8 cellular contexts compared by ENCODE assay signal in genomic region chr2:54455584-54456525, GRCh38. TPM values are rescaled to one million over a fixed set of nuclear protein-coding genes. Genes with fewer than 3 reads are reported as not detected.
DNase-seq lines count a peak whose midpoint lies in the region; ATAC-seq and TF ChIP-seq lines count a peak whose summit lies in the region.

TSS of gene SPTBN1 (plus strand) at chr2:54456327. CDS start at chr2:54526419, 70,092 bp downstream.

- H3K27me3 ChIP-seq in CD8-positive, alpha-beta T cell (ENCODE audit: insufficient read depth, low read length), result peaks cover 18% of the 10 kb centered on the region
- H3K27me3 ChIP-seq in layer of hippocampus (ENCODE audit: control insufficient read depth, insufficient read depth, low read length) (no peaks in the 10 kb centered on the region), spleen (replicated peaks in 1 of 7) (peaks cover 0 to 60% (median 33%) of the 10 kb centered on the region in 7 donors)

- CTCF ChIA-PET in CD8-positive, alpha-beta T cell (lab: Charles Lee), result no interaction called here

- H3K4me1 Mint-ChIP-seq in CD8-positive, alpha-beta T cell (ENCODE audit: low read depth), result peaks cover 17% of the 10 kb centered on the region

- intact Hi-C loops in CD8-positive, alpha-beta T cell (cut with DNase I, micrococcal nuclease), result no loop called here
- intact Hi-C loops in spleen (cut with DNase I; ENCODE audit: low total_unique reads), result loop anchor here (10.0 kb wide), 1 partner anchor 251 kb away; no protein-coding TSS in a partner anchor

- H3K27me3 Mint-ChIP-seq in CD8-positive, alpha-beta T cell (ENCODE audit: low read depth), result peaks cover 52% of the 10 kb centered on the region

- peak within 1 kb of the TSS; percentile 48 for H3K4me3 ChIP-seq in CD8-positive, alpha-beta T cell (ENCODE audit: low read depth, low read length)
- peak within 1 kb of the TSS; percentile 57 to 90 (median 74) for H3K4me3 ChIP-seq in spleen

- no peaks in the 10 kb centered on the region for H3K9me3 Mint-ChIP-seq in CD8-positive, alpha-beta T cell

- peaks cover 18% of the 10 kb centered on the region for H3K4me1 ChIP-seq in CD8-positive, alpha-beta T cell (ENCODE audit: insufficient read depth, low read length)
- peaks cover 10 to 58% (median 39%) of the 10 kb centered on the region in 6 donors for H3K4me1 ChIP-seq in spleen

- POLR2A ChIA-PET in CD8-positive, alpha-beta T cell (lab: Charles Lee), result no interaction called here

- 0 to 2% (median 1%) methylated on average over 21 to 85 of the region's 88 CpGs for WGBS in spleen, 5 donors

- H3K9me3 ChIP-seq in CD8-positive, alpha-beta T cell (ENCODE audit: low read length), result no peaks in the 10 kb centered on the region
- H3K9me3 ChIP-seq in spleen, result no peaks in the 10 kb centered on the region

- H3K36me3 ChIP-seq in CD8-positive, alpha-beta T cell (ENCODE audit: insufficient read depth, low read length), result no peaks in the 10 kb centered on the region
- no peaks in the 10 kb centered on the region for H3K36me3 ChIP-seq in spleen

- H3K27ac ChIP-seq in CD8-positive, alpha-beta T cell (ENCODE audit: low read depth, low read length), result no peak within 1 kb of the TSS
- peak within 1 kb of the TSS; percentile 94 for H3K27ac ChIP-seq in layer of hippocampus (ENCODE audit: low read depth, low read length)
- peak within 1 kb of the TSS; percentile 75 to 95 (median 90) for H3K27ac ChIP-seq in spleen

- H3K36me3 Mint-ChIP-seq in CD8-positive, alpha-beta T cell, result no peaks in the 10 kb centered on the region

- no peak within 1 kb of the TSS for H3K27ac Mint-ChIP-seq in CD8-positive, alpha-beta T cell

- peak in 2 of 7 experiments; percentile 22 to 33 for DNase-seq in CD8-positive, alpha-beta T cell
- DNase-seq in GM20000 (ENCODE audit: low spot score) (peak; percentile 72), NCI-H1105 (lab: John Stamatoyannopoulos, UW) (peak; percentile 73), T1000 (lab: John Stamatoyannopoulos, UW) (peak; percentile 77), dermis blood vessel endothelial cell (peak; percentile 95), spleen (peak; percentile 89)

- ATAC-seq in CD8-positive, alpha-beta T cell, result peak; percentile 61
- no peak for ATAC-seq in HG03342 (IDR thresholded peaks at IDR 0.05; ENCODE audit: unreplicated experiment)

- H3K4me3 Mint-ChIP-seq in CD8-positive, alpha-beta T cell, result peak within 1 kb of the TSS; percentile 86

- TF ChIP-seq CTCF in CD8-positive, alpha-beta T cell (IDR thresholded peaks at IDR 0.05), result no peak
- TF ChIP-seq CTCF in GM20000 (IDR thresholded peaks at IDR 0.05; ENCODE audit: extremely low read depth, missing control alignments) (no peak), spleen (IDR thresholded peaks at IDR 0.05 in 8 of 11, conservative IDR thresholded peaks at IDR 0.05 in 3 of 11) (peak in 2 of 11 experiments; percentile 5 to 7)

- peak in 2 of 3 donors; percentile 56 to 78 for TF ChIP-seq POLR2A in spleen (IDR thresholded peaks at IDR 0.05)

RNA-seq across cellular contexts. Expression of gene SPTBN1, which starts in this region (rescaled TPM):
- 100 to 1,000 TPM; 268 to 278 TPM for total RNA-seq in CD8-positive, alpha-beta T cell
- total RNA-seq in dermis blood vessel endothelial cell (916 and 1,118 TPM in 2 replicates), spleen (100 to 1,000 TPM; 223 to 352 (median 318) TPM)
- 10 to 100 TPM; 32.7 to 43.8 (median 41.4) TPM for polyA plus RNA-seq in spleen
